1 cellular context compared by ENCODE assay signal in the genomic region with DNA sequence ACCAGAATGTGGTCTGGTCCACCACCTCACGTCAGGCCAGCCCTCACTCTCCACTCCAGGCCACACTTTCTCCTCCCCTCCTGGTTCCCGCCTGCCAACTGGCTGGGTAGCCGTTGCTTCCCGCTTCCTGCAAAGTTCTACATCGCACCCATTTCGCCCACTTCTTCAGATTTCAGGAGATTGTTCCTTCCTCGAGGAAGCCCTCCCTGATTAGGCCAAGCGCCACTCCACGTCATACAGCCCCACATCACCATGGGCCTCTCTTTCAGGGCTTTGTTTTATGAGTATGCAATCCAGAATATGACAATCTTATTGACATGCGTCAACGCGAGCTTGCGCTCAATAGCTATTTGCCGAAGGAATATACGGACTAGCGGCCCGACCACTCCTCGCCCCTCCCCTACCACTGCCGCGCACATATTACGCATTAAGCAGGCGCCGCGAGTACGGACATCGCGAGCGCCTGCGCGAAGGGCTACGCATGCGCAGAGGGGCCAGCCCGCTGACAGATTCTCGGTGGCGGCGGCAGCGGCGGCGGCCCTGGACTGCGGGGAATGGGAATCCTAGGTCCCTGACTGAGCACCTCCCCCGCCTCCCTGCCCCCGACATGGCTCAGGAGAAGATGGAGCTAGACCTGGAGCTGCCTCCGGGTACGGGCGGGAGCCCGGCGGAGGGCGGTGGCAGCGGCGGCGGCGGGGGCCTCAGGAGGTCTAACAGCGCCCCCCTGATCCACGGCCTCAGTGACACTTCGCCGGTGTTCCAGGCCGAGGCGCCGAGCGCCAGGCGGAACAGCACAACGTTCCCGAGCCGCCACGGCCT.
A peak's percentile ranks its signal among the peaks of the same experiment; 100 is the strongest.
TF ChIP-seq lines count a peak whose summit lies in the region.

No MANE protein-coding gene starts in this region.

TF ChIP-seq in HepG2, 621 proteins besides CTCF, POLR2A, EP300 and RAD21 (continued from another document and continues in another):
- TF ChIP-seq, protein P1, sequence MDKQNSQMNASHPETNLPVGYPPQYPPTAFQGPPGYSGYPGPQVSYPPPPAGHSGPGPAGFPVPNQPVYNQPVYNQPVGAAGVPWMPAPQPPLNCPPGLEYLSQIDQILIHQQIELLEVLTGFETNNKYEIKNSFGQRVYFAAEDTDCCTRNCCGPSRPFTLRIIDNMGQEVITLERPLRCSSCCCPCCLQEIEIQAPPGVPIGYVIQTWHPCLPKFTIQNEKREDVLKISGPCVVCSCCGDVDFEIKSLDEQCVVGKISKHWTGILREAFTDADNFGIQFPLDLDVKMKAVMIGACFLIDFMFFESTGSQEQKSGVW (CRISPR knock-in tag; IDR thresholded peaks at IDR 0.05; ENCODE audit: borderline replicate concordance), result no peak
- TF ChIP-seq MBD4 (IDR thresholded peaks at IDR 0.05; ENCODE audit: borderline replicate concordance, low read length), result no peak
- TF ChIP-seq KAT8 (CRISPR knock-in tag; IDR thresholded peaks at IDR 0.05), result peak; percentile 97
- no peak; the same call in 1 of the 2 replicates for TF ChIP-seq GFI1 (CRISPR knock-in tag; IDR thresholded peaks at IDR 0.05; ENCODE audit: borderline replicate concordance)
- TF ChIP-seq PHF5A (CRISPR knock-in tag; IDR thresholded peaks at IDR 0.05; ENCODE audit: low read depth, unreplicated experiment), result no peak
- TF ChIP-seq ZNF430 (CRISPR knock-in tag; IDR thresholded peaks at IDR 0.05), result 0 out of 2 replicates have a peak, but pooled peaks have one; percentile 62
- no peak for TF ChIP-seq HMG20B (CRISPR knock-in tag; conservative IDR thresholded peaks at IDR 0.05)
- TF ChIP-seq MATR3 (CRISPR knock-in tag; IDR thresholded peaks at IDR 0.05), result no peak
- TF ChIP-seq RFXANK (CRISPR knock-in tag; IDR thresholded peaks at IDR 0.05), result no peak
- no peak for TF ChIP-seq ZNF468 (CRISPR knock-in tag; IDR thresholded peaks at IDR 0.05)
- TF ChIP-seq RFX1 (IDR thresholded peaks at IDR 0.05), result no peak
- TF ChIP-seq, protein P2, sequence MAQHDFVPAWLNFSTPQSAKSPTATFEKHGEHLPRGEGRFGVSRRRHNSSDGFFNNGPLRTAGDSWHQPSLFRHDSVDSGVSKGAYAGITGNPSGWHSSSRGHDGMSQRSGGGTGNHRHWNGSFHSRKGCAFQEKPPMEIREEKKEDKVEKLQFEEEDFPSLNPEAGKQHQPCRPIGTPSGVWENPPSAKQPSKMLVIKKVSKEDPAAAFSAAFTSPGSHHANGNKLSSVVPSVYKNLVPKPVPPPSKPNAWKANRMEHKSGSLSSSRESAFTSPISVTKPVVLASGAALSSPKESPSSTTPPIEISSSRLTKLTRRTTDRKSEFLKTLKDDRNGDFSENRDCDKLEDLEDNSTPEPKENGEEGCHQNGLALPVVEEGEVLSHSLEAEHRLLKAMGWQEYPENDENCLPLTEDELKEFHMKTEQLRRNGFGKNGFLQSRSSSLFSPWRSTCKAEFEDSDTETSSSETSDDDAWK (CRISPR knock-in tag; IDR thresholded peaks at IDR 0.05), result no peak
- peak; percentile 66; the same call in 1 of the 2 replicates for TF ChIP-seq SMYD3 (CRISPR knock-in tag; IDR thresholded peaks at IDR 0.05)
- TF ChIP-seq, protein P3, sequence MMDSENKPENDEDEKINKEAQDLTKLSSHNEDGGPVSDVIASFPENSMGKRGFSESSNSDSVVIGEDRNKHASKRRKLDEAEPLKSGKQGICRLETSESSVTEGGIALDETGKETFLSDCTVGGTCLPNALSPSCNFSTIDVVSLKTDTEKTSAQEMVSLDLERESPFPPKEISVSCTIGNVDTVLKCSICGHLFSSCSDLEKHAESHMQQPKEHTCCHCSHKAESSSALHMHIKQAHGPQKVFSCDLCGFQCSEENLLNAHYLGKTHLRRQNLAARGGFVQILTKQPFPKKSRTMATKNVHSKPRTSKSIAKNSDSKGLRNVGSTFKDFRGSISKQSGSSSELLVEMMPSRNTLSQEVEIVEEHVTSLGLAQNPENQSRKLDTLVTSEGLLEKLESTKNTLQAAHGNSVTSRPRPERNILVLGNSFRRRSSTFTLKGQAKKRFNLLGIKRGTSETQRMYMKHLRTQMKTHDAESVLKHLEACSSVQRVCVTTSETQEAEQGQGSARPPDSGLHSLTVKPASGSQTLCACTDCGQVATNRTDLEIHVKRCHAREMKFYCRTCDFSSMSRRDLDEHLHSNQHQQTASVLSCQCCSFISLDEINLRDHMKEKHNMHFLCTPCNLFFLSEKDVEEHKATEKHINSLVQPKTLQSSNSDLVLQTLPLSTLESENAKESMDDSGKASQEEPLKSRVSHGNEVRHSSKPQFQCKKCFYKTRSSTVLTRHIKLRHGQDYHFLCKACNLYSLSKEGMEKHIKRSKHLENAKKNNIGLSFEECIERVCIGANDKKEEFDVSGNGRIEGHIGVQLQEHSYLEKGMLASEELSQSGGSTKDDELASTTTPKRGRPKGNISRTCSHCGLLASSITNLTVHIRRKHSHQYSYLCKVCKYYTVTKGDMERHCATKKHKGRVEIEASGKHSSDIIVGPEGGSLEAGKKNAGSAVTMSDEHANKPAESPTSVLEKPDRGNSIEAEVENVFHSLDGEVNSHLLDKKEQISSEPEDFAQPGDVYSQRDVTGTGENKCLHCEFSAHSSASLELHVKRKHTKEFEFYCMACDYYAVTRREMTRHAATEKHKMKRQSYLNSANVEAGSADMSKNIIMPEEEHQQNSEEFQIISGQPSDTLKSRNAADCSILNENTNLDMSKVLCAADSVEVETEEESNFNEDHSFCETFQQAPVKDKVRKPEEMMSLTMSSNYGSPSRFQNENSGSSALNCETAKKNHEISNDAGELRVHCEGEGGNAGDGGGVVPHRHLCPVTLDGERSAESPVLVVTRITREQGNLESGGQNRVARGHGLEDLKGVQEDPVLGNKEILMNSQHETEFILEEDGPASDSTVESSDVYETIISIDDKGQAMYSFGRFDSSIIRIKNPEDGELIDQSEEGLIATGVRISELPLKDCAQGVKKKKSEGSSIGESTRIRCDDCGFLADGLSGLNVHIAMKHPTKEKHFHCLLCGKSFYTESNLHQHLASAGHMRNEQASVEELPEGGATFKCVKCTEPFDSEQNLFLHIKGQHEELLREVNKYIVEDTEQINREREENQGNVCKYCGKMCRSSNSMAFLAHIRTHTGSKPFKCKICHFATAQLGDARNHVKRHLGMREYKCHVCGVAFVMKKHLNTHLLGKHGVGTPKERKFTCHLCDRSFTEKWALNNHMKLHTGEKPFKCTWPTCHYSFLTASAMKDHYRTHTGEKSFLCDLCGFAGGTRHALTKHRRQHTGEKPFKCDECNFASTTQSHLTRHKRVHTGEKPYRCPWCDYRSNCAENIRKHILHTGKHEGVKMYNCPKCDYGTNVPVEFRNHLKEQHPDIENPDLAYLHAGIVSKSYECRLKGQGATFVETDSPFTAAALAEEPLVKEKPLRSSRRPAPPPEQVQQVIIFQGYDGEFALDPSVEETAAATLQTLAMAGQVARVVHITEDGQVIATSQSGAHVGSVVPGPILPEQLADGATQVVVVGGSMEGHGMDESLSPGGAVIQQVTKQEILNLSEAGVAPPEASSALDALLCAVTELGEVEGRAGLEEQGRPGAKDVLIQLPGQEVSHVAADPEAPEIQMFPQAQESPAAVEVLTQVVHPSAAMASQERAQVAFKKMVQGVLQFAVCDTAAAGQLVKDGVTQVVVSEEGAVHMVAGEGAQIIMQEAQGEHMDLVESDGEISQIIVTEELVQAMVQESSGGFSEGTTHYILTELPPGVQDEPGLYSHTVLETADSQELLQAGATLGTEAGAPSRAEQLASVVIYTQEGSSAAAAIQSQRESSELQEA (CRISPR knock-in tag; IDR thresholded peaks at IDR 0.05; ENCODE audit: not compliant biosample characterization), result peak; percentile 90
- TF ChIP-seq PAF1 (CRISPR knock-in tag; IDR thresholded peaks at IDR 0.05), result no peak
- TF ChIP-seq, protein P4, sequence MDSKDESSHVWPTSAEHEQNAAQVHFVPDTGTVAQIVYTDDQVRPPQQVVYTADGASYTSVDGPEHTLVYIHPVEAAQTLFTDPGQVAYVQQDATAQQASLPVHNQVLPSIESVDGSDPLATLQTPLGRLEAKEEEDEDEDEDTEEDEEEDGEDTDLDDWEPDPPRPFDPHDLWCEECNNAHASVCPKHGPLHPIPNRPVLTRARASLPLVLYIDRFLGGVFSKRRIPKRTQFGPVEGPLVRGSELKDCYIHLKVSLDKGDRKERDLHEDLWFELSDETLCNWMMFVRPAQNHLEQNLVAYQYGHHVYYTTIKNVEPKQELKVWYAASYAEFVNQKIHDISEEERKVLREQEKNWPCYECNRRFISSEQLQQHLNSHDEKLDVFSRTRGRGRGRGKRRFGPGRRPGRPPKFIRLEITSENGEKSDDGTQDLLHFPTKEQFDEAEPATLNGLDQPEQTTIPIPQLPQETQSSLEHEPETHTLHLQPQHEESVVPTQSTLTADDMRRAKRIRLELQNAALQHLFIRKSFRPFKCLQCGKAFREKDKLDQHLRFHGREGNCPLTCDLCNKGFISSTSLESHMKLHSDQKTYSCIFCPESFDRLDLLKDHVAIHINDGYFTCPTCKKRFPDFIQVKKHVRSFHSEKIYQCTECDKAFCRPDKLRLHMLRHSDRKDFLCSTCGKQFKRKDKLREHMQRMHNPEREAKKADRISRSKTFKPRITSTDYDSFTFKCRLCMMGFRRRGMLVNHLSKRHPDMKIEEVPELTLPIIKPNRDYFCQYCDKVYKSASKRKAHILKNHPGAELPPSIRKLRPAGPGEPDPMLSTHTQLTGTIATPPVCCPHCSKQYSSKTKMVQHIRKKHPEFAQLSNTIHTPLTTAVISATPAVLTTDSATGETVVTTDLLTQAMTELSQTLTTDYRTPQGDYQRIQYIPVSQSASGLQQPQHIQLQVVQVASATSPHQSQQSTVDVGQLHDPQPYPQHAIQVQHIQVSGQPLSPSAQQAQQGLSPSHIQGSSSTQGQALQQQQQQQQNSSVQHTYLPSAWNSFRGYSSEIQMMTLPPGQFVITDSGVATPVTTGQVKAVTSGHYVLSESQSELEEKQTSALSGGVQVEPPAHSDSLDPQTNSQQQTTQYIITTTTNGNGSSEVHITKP (CRISPR knock-in tag; IDR thresholded peaks at IDR 0.05; ENCODE audit: low read depth), result peak; percentile 38; the same call in 1 of the 2 replicates
- no peak for TF ChIP-seq KDM1A (CRISPR knock-in tag; IDR thresholded peaks at IDR 0.05)
- TF ChIP-seq, protein P5, sequence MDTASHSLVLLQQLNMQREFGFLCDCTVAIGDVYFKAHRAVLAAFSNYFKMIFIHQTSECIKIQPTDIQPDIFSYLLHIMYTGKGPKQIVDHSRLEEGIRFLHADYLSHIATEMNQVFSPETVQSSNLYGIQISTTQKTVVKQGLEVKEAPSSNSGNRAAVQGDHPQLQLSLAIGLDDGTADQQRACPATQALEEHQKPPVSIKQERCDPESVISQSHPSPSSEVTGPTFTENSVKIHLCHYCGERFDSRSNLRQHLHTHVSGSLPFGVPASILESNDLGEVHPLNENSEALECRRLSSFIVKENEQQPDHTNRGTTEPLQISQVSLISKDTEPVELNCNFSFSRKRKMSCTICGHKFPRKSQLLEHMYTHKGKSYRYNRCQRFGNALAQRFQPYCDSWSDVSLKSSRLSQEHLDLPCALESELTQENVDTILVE (CRISPR knock-in tag; IDR thresholded peaks at IDR 0.05), result peak; percentile 46
- TF ChIP-seq ZFP62 (CRISPR knock-in tag; IDR thresholded peaks at IDR 0.05), result no peak
- TF ChIP-seq ZNF891 (CRISPR knock-in tag; IDR thresholded peaks at IDR 0.05), result 0 out of 2 replicates have a peak, but pooled peaks have one; percentile 20
- TF ChIP-seq ZBTB1 (CRISPR knock-in tag; IDR thresholded peaks at IDR 0.05; ENCODE audit: borderline replicate concordance), result no peak
- 0 out of 2 replicates have a peak, but pooled peaks have one; percentile 43 for TF ChIP-seq ZBTB42 (CRISPR knock-in tag; IDR thresholded peaks at IDR 0.05)
- no peak for TF ChIP-seq NR2F6 (IDR thresholded peaks at IDR 0.05)
- TF ChIP-seq NR2F6 (CRISPR knock-in tag; IDR thresholded peaks at IDR 0.05), result no peak
- TF ChIP-seq ZKSCAN5 (CRISPR knock-in tag; IDR thresholded peaks at IDR 0.05), result 0 out of 2 replicates have a peak, but pooled peaks have one; percentile 7
- no peak for TF ChIP-seq XBP1 (CRISPR knock-in tag; IDR thresholded peaks at IDR 0.05)
- TF ChIP-seq, protein P6, sequence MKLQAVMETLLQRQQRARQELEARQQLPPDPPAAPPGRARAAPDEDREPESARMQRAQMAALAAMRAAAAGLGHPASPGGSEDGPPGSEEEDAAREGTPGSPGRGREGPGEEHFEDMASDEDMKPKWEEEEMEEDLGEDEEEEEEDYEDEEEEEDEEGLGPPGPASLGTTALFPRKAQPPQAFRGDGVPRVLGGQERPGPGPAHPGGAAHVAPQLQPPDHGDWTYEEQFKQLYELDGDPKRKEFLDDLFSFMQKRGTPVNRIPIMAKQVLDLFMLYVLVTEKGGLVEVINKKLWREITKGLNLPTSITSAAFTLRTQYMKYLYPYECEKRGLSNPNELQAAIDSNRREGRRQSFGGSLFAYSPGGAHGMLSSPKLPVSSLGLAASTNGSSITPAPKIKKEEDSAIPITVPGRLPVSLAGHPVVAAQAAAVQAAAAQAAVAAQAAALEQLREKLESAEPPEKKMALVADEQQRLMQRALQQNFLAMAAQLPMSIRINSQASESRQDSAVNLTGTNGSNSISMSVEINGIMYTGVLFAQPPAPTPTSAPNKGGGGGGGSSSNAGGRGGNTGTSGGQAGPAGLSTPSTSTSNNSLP (IDR thresholded peaks at IDR 0.05; ENCODE audit: low read depth, low read length), result peak; percentile 69
- TF ChIP-seq GATAD2A (CRISPR knock-in tag; IDR thresholded peaks at IDR 0.05), result peak; percentile 50
- 0 out of 4 replicates have a peak, but pooled peaks of 1 of the 2 experiments have one; percentile 42 for TF ChIP-seq KLF16 (CRISPR knock-in tag; IDR thresholded peaks at IDR 0.05)
- TF ChIP-seq ZNF614 (CRISPR knock-in tag; IDR thresholded peaks at IDR 0.05; ENCODE audit: borderline replicate concordance), result peak; percentile 68; the same call in 1 of the 2 replicates
- TF ChIP-seq SIN3B (IDR thresholded peaks at IDR 0.05; ENCODE audit: low read length), result peak; percentile 80; the same call in 1 of the 2 replicates
- 0 out of 2 replicates have a peak, but pooled peaks have one; percentile 7 for TF ChIP-seq ELF4 (CRISPR knock-in tag; IDR thresholded peaks at IDR 0.05; ENCODE audit: borderline replicate concordance)
- TF ChIP-seq POLR2AphosphoS5 (IDR thresholded peaks at IDR 0.05; ENCODE audit: low read depth, low read length), result peak; percentile 85
- no peak for TF ChIP-seq ETV5 (CRISPR knock-in tag; IDR thresholded peaks at IDR 0.05; ENCODE audit: borderline replicate concordance)
- 0 out of 2 replicates have a peak, but pooled peaks have one; percentile 51 for TF ChIP-seq CENPT (CRISPR knock-in tag; IDR thresholded peaks at IDR 0.05; ENCODE audit: low read depth)
- peak; percentile 88 for TF ChIP-seq ZNF44 (CRISPR knock-in tag; IDR thresholded peaks at IDR 0.05)
- peak; percentile 94 for TF ChIP-seq ZNF543 (CRISPR knock-in tag; IDR thresholded peaks at IDR 0.05)
- TF ChIP-seq ZNF337 (CRISPR knock-in tag; IDR thresholded peaks at IDR 0.05; ENCODE audit: borderline replicate concordance, low read depth), result no peak; the same call in 1 of the 2 replicates
- no peak for TF ChIP-seq ZNF264 (CRISPR knock-in tag; IDR thresholded peaks at IDR 0.05)
- TF ChIP-seq, protein P7, sequence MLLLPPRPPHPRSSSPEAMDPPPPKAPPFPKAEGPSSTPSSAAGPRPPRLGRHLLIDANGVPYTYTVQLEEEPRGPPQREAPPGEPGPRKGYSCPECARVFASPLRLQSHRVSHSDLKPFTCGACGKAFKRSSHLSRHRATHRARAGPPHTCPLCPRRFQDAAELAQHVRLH (CRISPR knock-in tag; IDR thresholded peaks at IDR 0.05; ENCODE audit: borderline replicate concordance, low read depth), result peak; percentile 72; the same call in 1 of the 2 replicates
- no peak for TF ChIP-seq MAF1 (CRISPR knock-in tag; IDR thresholded peaks at IDR 0.05; ENCODE audit: borderline replicate concordance)
- TF ChIP-seq, protein P8, sequence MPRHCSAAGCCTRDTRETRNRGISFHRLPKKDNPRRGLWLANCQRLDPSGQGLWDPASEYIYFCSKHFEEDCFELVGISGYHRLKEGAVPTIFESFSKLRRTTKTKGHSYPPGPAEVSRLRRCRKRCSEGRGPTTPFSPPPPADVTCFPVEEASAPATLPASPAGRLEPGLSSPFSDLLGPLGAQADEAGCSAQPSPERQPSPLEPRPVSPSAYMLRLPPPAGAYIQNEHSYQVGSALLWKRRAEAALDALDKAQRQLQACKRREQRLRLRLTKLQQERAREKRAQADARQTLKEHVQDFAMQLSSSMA (CRISPR knock-in tag; IDR thresholded peaks at IDR 0.05), result peak; percentile 87; the same call in 1 of the 2 replicates
- peak; percentile 67; the same call in 1 of the 2 replicates for TF ChIP-seq ZNF17 (CRISPR knock-in tag; IDR thresholded peaks at IDR 0.05)
